Comparison of ENCODE assay signal across 13 cellular contexts in genomic region chr4:60948008-60948407, GRCh38.
"Had no signal": no experiment of that assay in that cellular context is flagged by ENCODE, and none has a peak within 500 bp of the region (broad histone marks: within the 10 kb centered on the region; RNA-seq: fewer than 3 reads in every experiment).

No MANE protein-coding gene starts in this region.

- H3K4me1 ChIP-seq: colonic mucosa, parathyroid adenoma, thyroid gland had no signal

- H3K9ac ChIP-seq: parathyroid adenoma had no signal

- H3K36me3 ChIP-seq: colonic mucosa, thyroid gland had no signal

- DNase-seq: activated CD4-positive, alpha-beta T cell treated with anti-CD3 and anti-CD28 coated beads, Interleukin-2, amount 50 U/mL, for 4 hours; activated effector memory CD4-positive, alpha-beta T cell treated with Interleukin-2 at 50 U/mL for 16 hours; activated T-cell treated with anti-CD3 and anti-CD28 coated beads, Interleukin-2, amount 50 U/mL, for 1 hour; colonic mucosa; hippocampal formation; naive thymus-derived CD4-positive, alpha-beta T cell; retina; thyroid gland had no signal

- H3K27me3 ChIP-seq: colonic mucosa, thyroid gland had no signal

- H3K79me2 ChIP-seq: parathyroid adenoma had no signal

- H2AFZ ChIP-seq: parathyroid adenoma had no signal

- ATAC-seq: activated CD4-positive, CD25-positive, alpha-beta regulatory T cell treated with anti-CD3 and anti-CD28 coated beads, Interleukin-2, amount 50 U/mL, for 24 hours; activated naive CD4-positive, alpha-beta T cell treated with anti-CD3 and anti-CD28 coated beads, Interleukin-2, amount 50 U/mL, for 72 hours; naive thymus-derived CD4-positive, alpha-beta T cell had no signal

- H3K4me3 ChIP-seq: colonic mucosa, lung, skin epidermis, thyroid gland had no signal

- H3K9me3 ChIP-seq: colonic mucosa, thyroid gland had no signal

- H3K27ac ChIP-seq: colonic mucosa, parathyroid adenoma, skin epidermis, thyroid gland had no signal
